Comparison of ENCODE assay signal across 9 cellular contexts in genomic region chr13:102402292-102402691, GRCh38. TPM values are rescaled to one million over a fixed set of nuclear protein-coding genes. Genes with fewer than 3 reads are reported as not detected.
DNase-seq lines count a peak whose midpoint lies in the region; ATAC-seq, FAIRE-seq and TF ChIP-seq lines count a peak whose summit lies in the region.
"Had no signal": no experiment of that assay in that cellular context is flagged by ENCODE, and none has a peak within 500 bp of the region (broad histone marks: within the 10 kb centered on the region; RNA-seq: fewer than 3 reads in every experiment).

No MANE protein-coding gene starts in this region.

- TF ChIP-seq CTCF in fibroblast of lung (conservative IDR thresholded peaks at IDR 0.05 in 1 of 2, IDR thresholded peaks at IDR 0.05 in 1 of 2; ENCODE audit: low read depth in 1 of 2, low read length in 2 of 2) = peak; percentile 6 to 46
- peak; percentile 63 for TF ChIP-seq CTCF in neural cell (IDR thresholded peaks at IDR 0.05; ENCODE audit: poor library complexity, severe bottlenecking)

- H3K9me3 ChIP-seq in fibroblast of lung (ENCODE audit: control insufficient read depth, insufficient read depth, low read depth, low read length) = no peaks in the 10 kb centered on the region
- H3K9me3 ChIP-seq in neural cell (ENCODE audit: low read length) = no peaks in the 10 kb centered on the region

- H2AFZ ChIP-seq in fibroblast of lung (ENCODE audit: low read length) = peak overlapping the region; percentile 87
- H2AFZ ChIP-seq in neural cell (ENCODE audit: low read depth, low read length) = peak overlapping the region; percentile 48

- TF ChIP-seq POLR2A in H54 (IDR thresholded peaks at IDR 0.05; ENCODE audit: low read depth, low read length) = no peak

- H3K4me2 ChIP-seq in fibroblast of lung (ENCODE audit: extremely low read depth, insufficient read depth, low read length) (peak overlapping the region; percentile 100), neural cell (ENCODE audit: low read length) (peak overlapping the region; percentile 54)

- H3K9ac ChIP-seq in fibroblast of lung (ENCODE audit: insufficient read depth, low read length) (no peak overlapping the region), neural cell (ENCODE audit: low read length) (peak overlapping the region; percentile 60)

- DNase-seq in COR-L47 (lab: John Stamatoyannopoulos, UW) (peak; percentile 73), fibroblast of lung (ENCODE audit: low read depth in 2 of 2) (peak; percentile 48 to 70), H54 (ENCODE audit: insufficient read length, low spot score) (no peak), NCI-H2029 treated with DMSO at 0.1 percent for 48 hours (lab: John Stamatoyannopoulos, UW) (no peak)
- DNase-seq in activated CD8-positive, alpha-beta memory T cell treated with anti-CD3 and anti-CD28 coated beads for 24 hours = peak; percentile 58

- H3K27ac ChIP-seq in fibroblast of lung (ENCODE audit: insufficient read depth, low read length) (peak overlapping the region; percentile 0), neural cell (ENCODE audit: low read length) (peak overlapping the region; percentile 39)

- TF ChIP-seq EP300 in neural cell (conservative IDR thresholded peaks at IDR 0.05; ENCODE audit: poor library complexity, severe bottlenecking) = no peak

- H3K9me2 ChIP-seq in neural cell (ENCODE audit: insufficient read depth, low read length) = no peaks in the 10 kb centered on the region

- H3K4me3 ChIP-seq in fibroblast of lung (replicated peaks in 1 of 4; ENCODE audit: control extremely low read depth in 1 of 4, insufficient read depth in 1 of 4, low read depth in 3 of 4, low read length in 4 of 4) = peak overlapping the region; percentile 68 to 82 (median 70)
- peak overlapping the region; percentile 80 for H3K4me3 ChIP-seq in neural cell (ENCODE audit: low read length)

- no peaks in the 10 kb centered on the region for H3K79me2 ChIP-seq in fibroblast of lung (ENCODE audit: control insufficient read depth, insufficient read depth, low read length)
- no peaks in the 10 kb centered on the region for H3K79me2 ChIP-seq in neural cell (replicated peaks; ENCODE audit: insufficient read depth, low read length)

- peaks cover 5% of the 10 kb centered on the region for H3F3A ChIP-seq in neural cell (ENCODE audit: insufficient read depth, low read length, poor library complexity, severe bottlenecking)

- H3K36me3 ChIP-seq in fibroblast of lung (ENCODE audit: control insufficient read depth, insufficient read depth, low read length) (no peaks in the 10 kb centered on the region), neural cell (ENCODE audit: insufficient read depth, low read length) (no peaks in the 10 kb centered on the region)

- H4K20me1 ChIP-seq in fibroblast of lung (ENCODE audit: control insufficient read depth, extremely low read depth, insufficient read depth, low read length) (no peaks in the 10 kb centered on the region), neural cell (ENCODE audit: insufficient read depth) (no peaks in the 10 kb centered on the region)

- peak; percentile 47 for TF ChIP-seq RAD21 in neural cell (conservative IDR thresholded peaks at IDR 0.05)

- FAIRE-seq in H54 (lab: Jason Lieb, UNC) = no peak
- FAIRE-seq: colon had no signal

- ATAC-seq in HG02870 (IDR thresholded peaks at IDR 0.05; ENCODE audit: unreplicated experiment) = peak; percentile 45
- ATAC-seq in HG03045 (IDR thresholded peaks at IDR 0.05; ENCODE audit: unreplicated experiment) = no peak

- H3K4me1 ChIP-seq in fibroblast of lung (ENCODE audit: control insufficient read depth, extremely low read depth, insufficient read depth, low read length) = peaks cover 7% of the 10 kb centered on the region

- H3K27me3 ChIP-seq in fibroblast of lung (ENCODE audit: control insufficient read depth, insufficient read depth, low read length) = no peaks in the 10 kb centered on the region
- peaks cover 44% of the 10 kb centered on the region for H3K27me3 ChIP-seq in neural cell (ENCODE audit: insufficient read depth, low read depth, low read length)

TF ChIP-seq in neural cell, 6 proteins besides CTCF, POLR2A, EP300 and RAD21:
- TF ChIP-seq REST (IDR thresholded peaks at IDR 0.05; ENCODE audit: borderline replicate concordance) (no peak), TAF1 (IDR thresholded peaks at IDR 0.05; ENCODE audit: low read depth) (no peak), MXI1 (conservative IDR thresholded peaks at IDR 0.05; ENCODE audit: poor library complexity, severe bottlenecking) (peak; percentile 70), SMC3 (conservative IDR thresholded peaks at IDR 0.05; ENCODE audit: poor library complexity) (peak; percentile 57), EZH2 (IDR thresholded peaks at IDR 0.05; ENCODE audit: borderline replicate concordance, insufficient read depth, low read length, poor library complexity, severe bottlenecking) (no peak), POLR2AphosphoS5 (IDR thresholded peaks at IDR 0.05) (peak; percentile 40)

RNA-seq across cellular contexts. Expression of gene FGF14, which starts 0.4 kb away (rescaled TPM):
- total RNA-seq in fibroblast of lung = 7.8 and 8.0 TPM in 2 replicates
- 0.37 and 0.94 TPM in 2 replicates for polyA plus RNA-seq in fibroblast of lung
- 0.67 and 1.2 TPM in 2 replicates for polyA plus RNA-seq in fibroblast of lung (2012)
- 0.24 TPM in 1 of 2 replicates, not detected in the other for polyA minus RNA-seq in fibroblast of lung (ENCODE audit: low replicate concordance)
- 35.6 and 36.4 TPM in 2 replicates for polyA plus RNA-seq in neural cell
- polyA minus RNA-seq in neural cell = 112 and 148 TPM in 2 replicates

Comparison
In these comparisons a context has a peak if more than half of its experiments do, and no peak if none do; other contexts are left out.
1. DNase-seq: peak in COR-L47 (single experiment), activated CD8-positive, alpha-beta memory T cell treated with anti-CD3 and anti-CD28 coated beads for 24 hours (single experiment) and fibroblast of lung (2 of 2); none in H54 (single experiment) and NCI-H2029 treated with DMSO at 0.1 percent for 48 hours (single experiment).
2. RNA of gene FGF14, which starts 0.4 kb away (polyA plus RNA-seq): 35.6 to 36.4 TPM in neural cell; 0.37 to 1.2 TPM in fibroblast of lung; every median in the first group is over 10 times any median in the second.